ENCODE assay signal across 8 cellular contexts in genomic region chr1:155091071-155092051, GRCh38. TPM values are rescaled to one million over a fixed set of nuclear protein-coding genes. Genes with fewer than 3 reads are reported as not detected.
DNase-seq lines count a peak whose midpoint lies in the region; ATAC-seq and TF ChIP-seq lines count a peak whose summit lies in the region.

No MANE protein-coding gene starts in this region.

- H3K79me2 ChIP-seq in Karpas-422 (ENCODE audit: low read length): no peaks in the 10 kb centered on the region

- peak overlapping the region; percentile 15 for H2BK5ac ChIP-seq in neuronal stem cell (ENCODE audit: low read length)

- H3K9me3 ChIP-seq in Karpas-422 (ENCODE audit: low read length) (no peaks in the 10 kb centered on the region), neuronal stem cell (replicated peaks in 1 of 2; ENCODE audit: control insufficient read depth in 2 of 2, insufficient read depth in 1 of 2, low read depth in 1 of 2, low read length in 2 of 2) (peaks cover 0 to 2% of the 10 kb centered on the region in 2 donors)

- peak overlapping the region; percentile 66 for H3K23ac ChIP-seq in neuronal stem cell (ENCODE audit: low read depth, low read length, poor library complexity)

- peak overlapping the region; percentile 54 for H3K9ac ChIP-seq in Karpas-422 (ENCODE audit: low read length)
- H3K9ac ChIP-seq in neuronal stem cell (ENCODE audit: low read depth, low read length, poor library complexity): peak overlapping the region; percentile 83

- H3K14ac ChIP-seq in neuronal stem cell (ENCODE audit: low read length): peak overlapping the region; percentile 65

- no peak for ATAC-seq in GM18867 (IDR thresholded peaks at IDR 0.05; ENCODE audit: unreplicated experiment)

- no peaks in the 10 kb centered on the region for H4K20me1 ChIP-seq in Karpas-422 (ENCODE audit: insufficient read depth, low read depth, low read length)

- no peaks in the 10 kb centered on the region for H3K36me3 ChIP-seq in Karpas-422 (ENCODE audit: insufficient read depth, low read length)
- no peaks in the 10 kb centered on the region for H3K36me3 ChIP-seq in neuronal stem cell (replicated peaks in 1 of 2; ENCODE audit: control insufficient read depth in 2 of 2, insufficient read depth in 2 of 2, low read length in 2 of 2)

- peak overlapping the region; percentile 83 for H3K18ac ChIP-seq in neuronal stem cell (ENCODE audit: low read length)

- H2BK15ac ChIP-seq in neuronal stem cell (ENCODE audit: low read length): peak overlapping the region; percentile 91

- H3K4me3 ChIP-seq in Karpas-422 (ENCODE audit: low read length) (peak overlapping the region; percentile 43), fibroblast of the aortic adventitia (ENCODE audit: low read depth, low read length) (no peak overlapping the region), neuronal stem cell (ENCODE audit: low read length in 2 of 2) (no peak overlapping the region)

- peak overlapping the region; percentile 96 for H2BK12ac ChIP-seq in neuronal stem cell (ENCODE audit: low read length)

- H2BK120ac ChIP-seq in neuronal stem cell (ENCODE audit: low read depth, low read length): no peak overlapping the region

- H3K27ac ChIP-seq in Karpas-422 (ENCODE audit: low read length) (no peak overlapping the region), neuronal stem cell (replicated peaks; ENCODE audit: low read length) (no peak overlapping the region), substantia nigra (ENCODE audit: low read depth, low read length, poor library complexity, severe bottlenecking) (peak overlapping the region; percentile 37)

- DNase-seq in DMS114 treated with DMSO at 0.1 percent for 48 hours (lab: John Stamatoyannopoulos, UW; ENCODE audit: unreplicated experiment): peak; percentile 64
- DNase-seq in Karpas-422: peak; percentile 94
- peak; percentile 52 for DNase-seq in RPMI7951 (ENCODE audit: low read depth)
- peak; percentile 67 to 73 for DNase-seq in activated T-helper 1 cell treated with anti-CD3 and anti-CD28 coated beads, Interleukin-2, amount 50 U/mL, for 16 hours (ENCODE audit: low read depth in 1 of 2, low spot score in 1 of 2)
- peak; percentile 69 for DNase-seq in fibroblast of the aortic adventitia (ENCODE audit: low read depth)
- DNase-seq in neuronal stem cell (ENCODE audit: low spot score): peak; percentile 87
- DNase-seq in substantia nigra (lab: John Stamatoyannopoulos, UW): peak in 48 of 49 donors; percentile 8 to 82 (median 66)

- peak; percentile 98 for TF ChIP-seq CTCF in fibroblast of the aortic adventitia (IDR thresholded peaks at IDR 0.05; ENCODE audit: insufficient read depth, low read length)

- peak overlapping the region; percentile 67 for H3K4ac ChIP-seq in neuronal stem cell (ENCODE audit: low read length)

- no peak overlapping the region for H4K91ac ChIP-seq in neuronal stem cell (ENCODE audit: low read depth, low read length, poor library complexity)

- H2AK5ac ChIP-seq in neuronal stem cell (ENCODE audit: low read depth, low read length): peak overlapping the region; percentile 94

- H3K9me2 ChIP-seq in Karpas-422 (replicated peaks; ENCODE audit: insufficient read depth, low read length): no peaks in the 10 kb centered on the region

- peaks cover 28% of the 10 kb centered on the region for H3K4me1 ChIP-seq in Karpas-422 (ENCODE audit: low read length)
- peaks cover 3 to 11% of the 10 kb centered on the region in 2 donors for H3K4me1 ChIP-seq in neuronal stem cell (ENCODE audit: control insufficient read depth in 2 of 2, insufficient read depth in 1 of 2, low read depth in 1 of 2, low read length in 2 of 2)

- H3K4me2 ChIP-seq in Karpas-422 (ENCODE audit: low read depth, low read length, poor library complexity, severe bottlenecking) (peak overlapping the region; percentile 69), neuronal stem cell (ENCODE audit: insufficient read depth, low read length, poor library complexity, severe bottlenecking) (no peak overlapping the region)

- peak overlapping the region; percentile 88 for H4K8ac ChIP-seq in neuronal stem cell (ENCODE audit: low read depth, low read length)

- WGBS in neuronal stem cell (ENCODE audit: extremely low coverage in 2 of 2, insufficient read length in 2 of 2, insufficient replicate concordance in 1 of 2), 2 donors: no CpG with 5 or more reads among the region's 29 CpGs

- H3K27me3 ChIP-seq in Karpas-422 (ENCODE audit: low read length) (no peaks in the 10 kb centered on the region), neuronal stem cell (ENCODE audit: control insufficient read depth in 3 of 3, insufficient read depth in 3 of 3, low read depth in 1 of 3, low read length in 3 of 3) (peaks cover 0 to 21% (median 3%) of the 10 kb centered on the region in 3 experiments)

- H3K79me1 ChIP-seq in neuronal stem cell (ENCODE audit: low read depth, low read length): peaks cover 2% of the 10 kb centered on the region

- H2AFZ ChIP-seq in Karpas-422 (ENCODE audit: low read length) (peak overlapping the region; percentile 99), neuronal stem cell (ENCODE audit: low read length) (peak overlapping the region; percentile 74)

RNA-seq across cellular contexts. Expression of gene EFNA3, which starts 12.7 kb away (rescaled TPM):
- 12.2 and 15.7 TPM in 2 replicates for total RNA-seq in Karpas-422 (2014; rRNA removed; shearing (Covaris generic); ENCODE audit: low replicate concordance)
- total RNA-seq in RPMI7951 (2014; rRNA removed; shearing (Covaris generic)): 0.48 and 0.68 TPM in 2 replicates
- total RNA-seq in fibroblast of the aortic adventitia (ENCODE audit: low replicate concordance): 0.90 TPM in 1 of 2 replicates, not detected in the other
- polyA plus RNA-seq in neuronal stem cell (2013, experiment 1 of 2): 15.2 TPM
- polyA plus RNA-seq in neuronal stem cell (2013, experiment 2 of 2): 14.6 TPM

RNA-seq across cellular contexts. Expression of gene EFNA4, which starts 27.8 kb away (rescaled TPM):
- 10.4 and 14.5 TPM in 2 replicates for total RNA-seq in Karpas-422 (2014; rRNA removed; shearing (Covaris generic); ENCODE audit: low replicate concordance)
- total RNA-seq in RPMI7951 (2014; rRNA removed; shearing (Covaris generic)): 4.7 and 5.8 TPM in 2 replicates
- total RNA-seq in fibroblast of the aortic adventitia (ENCODE audit: low replicate concordance): 2.4 and 5.3 TPM in 2 replicates
- polyA plus RNA-seq in neuronal stem cell (2013, experiment 1 of 2): 24.6 TPM
- polyA plus RNA-seq in neuronal stem cell (2013, experiment 2 of 2): 24.2 TPM

RNA-seq across cellular contexts. Expression of gene EFNA1, which starts 36.3 kb away (rescaled TPM):
- not detected in 2 replicates for total RNA-seq in Karpas-422 (2014; rRNA removed; shearing (Covaris generic); ENCODE audit: low replicate concordance)
- 0.59 and 2.5 TPM in 2 replicates for total RNA-seq in RPMI7951 (2014; rRNA removed; shearing (Covaris generic))
- 0.16 and 0.54 TPM in 2 replicates for total RNA-seq in fibroblast of the aortic adventitia (ENCODE audit: low replicate concordance)
- 3.6 TPM for polyA plus RNA-seq in neuronal stem cell (2013, experiment 1 of 2)
- polyA plus RNA-seq in neuronal stem cell (2013, experiment 2 of 2): 4.3 TPM

RNA-seq across cellular contexts. Expression of gene ADAM15, which starts 40.2 kb away (rescaled TPM):
- 33.6 and 50.0 TPM in 2 replicates for total RNA-seq in Karpas-422 (2014; rRNA removed; shearing (Covaris generic); ENCODE audit: low replicate concordance)
- 30.6 and 31.8 TPM in 2 replicates for total RNA-seq in RPMI7951 (2014; rRNA removed; shearing (Covaris generic))
- 39.0 and 69.9 TPM in 2 replicates for total RNA-seq in fibroblast of the aortic adventitia (ENCODE audit: low replicate concordance)
- polyA plus RNA-seq in neuronal stem cell (2013, experiment 1 of 2): 32.1 TPM
- 31.7 TPM for polyA plus RNA-seq in neuronal stem cell (2013, experiment 2 of 2)

RNA-seq across cellular contexts. Expression of gene SLC50A1, which starts 44.3 kb away (rescaled TPM):
- total RNA-seq in Karpas-422 (2014; rRNA removed; shearing (Covaris generic); ENCODE audit: low replicate concordance): 47.8 and 56.5 TPM in 2 replicates
- total RNA-seq in RPMI7951 (2014; rRNA removed; shearing (Covaris generic)): 24.2 and 32.5 TPM in 2 replicates
- total RNA-seq in fibroblast of the aortic adventitia (ENCODE audit: low replicate concordance): 25.6 and 39.3 TPM in 2 replicates
- 37.1 TPM for polyA plus RNA-seq in neuronal stem cell (2013, experiment 1 of 2)
- 36.6 TPM for polyA plus RNA-seq in neuronal stem cell (2013, experiment 2 of 2)
